17 cellular contexts compared by ENCODE assay signal in the genomic region with DNA sequence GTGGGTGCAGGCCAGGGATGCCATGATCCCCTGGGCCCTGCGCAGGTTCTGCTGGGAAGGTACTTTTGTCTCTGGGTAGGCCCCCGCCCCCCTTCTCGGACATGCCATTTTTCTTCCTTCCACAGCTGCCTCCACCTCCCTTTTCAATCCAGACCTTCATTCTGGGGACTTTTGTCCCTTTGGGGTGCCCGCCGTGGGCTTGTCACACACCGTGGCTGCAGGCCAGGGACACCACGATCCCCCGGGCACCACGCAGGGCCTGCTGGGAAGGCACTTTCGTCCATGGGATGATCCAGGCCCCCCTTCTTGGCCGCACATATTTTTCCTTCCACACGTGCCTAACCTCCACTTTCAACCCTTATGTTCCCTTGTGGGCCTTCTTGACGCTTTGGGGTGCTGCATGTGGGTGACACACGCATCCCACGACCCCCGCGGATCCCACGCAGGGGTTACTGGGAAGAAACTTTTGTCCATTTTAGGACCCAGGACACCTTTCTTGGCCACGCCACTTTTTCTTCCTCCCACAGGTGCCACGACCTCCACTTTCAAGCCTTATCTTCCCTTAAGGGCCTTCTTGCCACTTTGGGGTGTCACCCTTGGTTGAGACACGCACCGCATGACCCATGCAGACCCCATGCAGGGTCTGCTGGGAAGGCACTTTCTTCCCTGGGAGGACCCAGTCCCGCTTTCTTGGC.
DNase-seq lines count a peak whose midpoint lies in the region; ATAC-seq, FAIRE-seq and TF ChIP-seq lines count a peak whose summit lies in the region.
"Had no signal": no experiment of that assay in that cellular context is flagged by ENCODE, and none has a peak within 500 bp of the region (broad histone marks: within the 10 kb centered on the region; RNA-seq: fewer than 3 reads in every experiment).

No MANE protein-coding gene starts in this region.

- TF ChIP-seq CTCF in K562 (IDR thresholded peaks at IDR 0.05 in 2 of 3, conservative IDR thresholded peaks at IDR 0.05 in 1 of 3; ENCODE audit: insufficient read depth in 2 of 3, low read depth in 1 of 3, low read length in 3 of 3), result no peak
- no peak for TF ChIP-seq CTCF in left lung (IDR thresholded peaks at IDR 0.05)

- no peak for TF ChIP-seq EP300 in K562 (IDR thresholded peaks at IDR 0.05; ENCODE audit: low read length)

- no peaks in the 10 kb centered on the region for H3K4me1 Mint-ChIP-seq in activated naive CD8-positive, alpha-beta T cell treated with anti-CD3 and anti-CD28 coated beads, Interleukin-2, amount 10 ng/mL, durations not matched to agents 7 days and 5 days
- no peaks in the 10 kb centered on the region for H3K4me1 Mint-ChIP-seq in activated naive CD8-positive, alpha-beta T cell treated with anti-CD3 and anti-CD28 coated beads for 36 hours
- H3K4me1 Mint-ChIP-seq: H9 had no signal

- H3K36me3 ChIP-seq in K562 (ENCODE audit: control insufficient read depth, insufficient read depth, low read length), result no peaks in the 10 kb centered on the region
- H3K36me3 ChIP-seq in left lung, result no peaks in the 10 kb centered on the region
- H3K36me3 ChIP-seq in aorta (ENCODE audit: control insufficient read depth in 1 of 2, insufficient read depth in 2 of 2, low read length in 1 of 2), result no peaks in the 10 kb centered on the region

- peaks cover 0 to 11% of the 10 kb centered on the region in 2 experiments; a peak in 2 of 5 replicates for H3K4me1 ChIP-seq in K562 (replicated peaks in 1 of 2; ENCODE audit: control insufficient read depth in 2 of 2, insufficient read depth in 2 of 2, low read length in 2 of 2)
- H3K4me1 ChIP-seq in left lung, result no peaks in the 10 kb centered on the region
- H3K4me1 ChIP-seq in aorta (ENCODE audit: control insufficient read depth in 1 of 2, insufficient read depth in 2 of 2, low read length in 2 of 2), result no peaks in the 10 kb centered on the region

- H3K27ac ChIP-seq in K562 (ENCODE audit: extremely low read depth, low read depth, low read length) (no peak overlapping the region), left lung (no peak overlapping the region), aorta (ENCODE audit: low read depth in 1 of 2, low read length in 2 of 2) (no peak overlapping the region)

- no peak overlapping the region for H3K9ac ChIP-seq in K562 (ENCODE audit: insufficient read depth in 1 of 2, low read depth in 2 of 2, low read length in 2 of 2)

- intact Hi-C loops in K562 (cut with micrococcal nuclease), result loop anchor here (5.0 to 10.0 kb wide), 4 partner anchors 60 to 332 kb away; no protein-coding TSS in a partner anchor
- intact Hi-C loops in left lung (cut with DNase I), result no loop called here
- intact Hi-C loops in aorta (cut with DNase I), result no loop called here

- H3K9me3 ChIP-seq in K562 (replicated peaks; ENCODE audit: control insufficient read depth, insufficient read depth, low read depth, low read length) (no peaks in the 10 kb centered on the region), left lung (peaks cover 0 to 99% of the 10 kb centered on the region in 2 donors), aorta (ENCODE audit: control insufficient read depth, low read length) (no peaks in the 10 kb centered on the region)

- TF ChIP-seq POLR2A in K562 (conservative IDR thresholded peaks at IDR 0.05), result no peak

- H3K9me1 ChIP-seq in K562 (ENCODE audit: control insufficient read depth, insufficient read depth, low read length), result no peaks in the 10 kb centered on the region

- in situ Hi-C loops in K562 (cut with MboI), result loop anchor here (10.0 kb wide), 2 partner anchors 170 to 260 kb away; no protein-coding TSS in a partner anchor

- no peak for ATAC-seq in activated naive CD8-positive, alpha-beta T cell treated with anti-CD3 and anti-CD28 coated beads, Interleukin-2, amount 10 ng/mL, durations not matched to agents 7 days and 5 days (ENCODE audit: low read depth)
- ATAC-seq in K562 (no peak), left lung (no peak), aorta (ENCODE audit: low FRiP score) (no peak), GM21717 (IDR thresholded peaks at IDR 0.05; ENCODE audit: unreplicated experiment) (no peak)

- no peaks in the 10 kb centered on the region for H3K27me3 Mint-ChIP-seq in activated naive CD8-positive, alpha-beta T cell treated with anti-CD3 and anti-CD28 coated beads, Interleukin-2, amount 10 ng/mL, durations not matched to agents 7 days and 5 days
- H3K27me3 Mint-ChIP-seq in activated naive CD8-positive, alpha-beta T cell treated with anti-CD3 and anti-CD28 coated beads for 36 hours, result peaks cover 6% of the 10 kb centered on the region
- H3K27me3 Mint-ChIP-seq: CD4-positive, alpha-beta memory T cell had no signal

- H4K20me1 ChIP-seq in K562 (replicated peaks; ENCODE audit: control insufficient read depth, insufficient read depth, low read length), result no peaks in the 10 kb centered on the region

- H2AFZ ChIP-seq in K562 (ENCODE audit: low read depth, low read length), result peak overlapping the region; percentile 81; the same call in 1 of the 2 replicates

- no peaks in the 10 kb centered on the region for H3K36me3 Mint-ChIP-seq in activated naive CD8-positive, alpha-beta T cell treated with anti-CD3 and anti-CD28 coated beads, Interleukin-2, amount 10 ng/mL, durations not matched to agents 7 days and 5 days
- H3K36me3 Mint-ChIP-seq in activated naive CD8-positive, alpha-beta T cell treated with anti-CD3 and anti-CD28 coated beads for 36 hours, result peaks cover 1% of the 10 kb centered on the region
- H3K36me3 Mint-ChIP-seq: CD4-positive, alpha-beta memory T cell had no signal

- peak; percentile 2 for DNase-seq in activated naive CD8-positive, alpha-beta T cell treated with anti-CD3 and anti-CD28 coated beads, Interleukin-2, amount 10 ng/mL, durations not matched to agents 7 days and 5 days
- no peak for DNase-seq in activated naive CD8-positive, alpha-beta T cell treated with anti-CD3 and anti-CD28 coated beads for 36 hours
- DNase-seq in K562 (ENCODE audit: extremely low read depth in 1 of 4, low spot score in 3 of 4) (no peak), left lung (peak; percentile 4 to 43), aorta (peak; percentile 16 to 53)
- DNase-seq in stimulated activated CD4-positive, alpha-beta T cell treated with anti-CD3 and anti-CD28 coated beads, Interleukin-12 subunit alpha, Interleukin-12 subunit beta, amount 100 ng/mL, for 4 hours, result no peak
- DNase-seq: AML-193; CD4-positive, alpha-beta memory T cell; DMS79 treated with DMSO at 0.1 percent for 48 hours; H9; NCI-H1417; NCI-H1930; NCI-H510A treated with DMSO at 0.1 percent for 48 hours had no signal

- H3K4me3 Mint-ChIP-seq in activated naive CD8-positive, alpha-beta T cell treated with anti-CD3 and anti-CD28 coated beads, Interleukin-2, amount 10 ng/mL, durations not matched to agents 7 days and 5 days, result no peak overlapping the region
- no peak overlapping the region for H3K4me3 Mint-ChIP-seq in activated naive CD8-positive, alpha-beta T cell treated with anti-CD3 and anti-CD28 coated beads for 36 hours
- H3K4me3 Mint-ChIP-seq: H9 had no signal

- no peak overlapping the region for H3K4me2 ChIP-seq in K562 (ENCODE audit: insufficient read depth, low read length)

- CTCF ChIA-PET in K562 (lab: Yijun Ruan, JAX; ENCODE audit: low intra/inter-chr PET ratio), result no interaction called here

- FAIRE-seq in K562 (lab: Jason Lieb, UNC), result no peak
- FAIRE-seq: G401.6, GM12891, RCC 7860 had no signal

- no peaks in the 10 kb centered on the region for H3K79me2 ChIP-seq in K562 (ENCODE audit: control insufficient read depth, insufficient read depth, low read length)

- BruUV-seq in K562 (replicated peaks; lab: Mats Ljungman, UMichigan), result no TSS peak

- no peak for TF ChIP-seq RAD21 in K562 (CRISPR knock-in tag; conservative IDR thresholded peaks at IDR 0.05 in 1 of 2, IDR thresholded peaks at IDR 0.05 in 1 of 2)

- H3K27ac Mint-ChIP-seq in activated naive CD8-positive, alpha-beta T cell treated with anti-CD3 and anti-CD28 coated beads, Interleukin-2, amount 10 ng/mL, durations not matched to agents 7 days and 5 days, result no peak overlapping the region
- H3K27ac Mint-ChIP-seq in activated naive CD8-positive, alpha-beta T cell treated with anti-CD3 and anti-CD28 coated beads for 36 hours, result no peak overlapping the region
- H3K27ac Mint-ChIP-seq: CD4-positive, alpha-beta memory T cell; H9 had no signal

- H3K4me3 ChIP-seq in K562 (no peak overlapping the region), left lung (no peak overlapping the region), aorta (ENCODE audit: low read length in 2 of 2) (no peak overlapping the region)

- peaks cover 15 to 48% of the 10 kb centered on the region in 2 experiments; a peak in 3 of 5 replicates for H3K27me3 ChIP-seq in K562 (ENCODE audit: control insufficient read depth in 2 of 2, insufficient read depth in 2 of 2, low read length in 2 of 2)
- no peaks in the 10 kb centered on the region for H3K27me3 ChIP-seq in left lung
- no peaks in the 10 kb centered on the region for H3K27me3 ChIP-seq in aorta (ENCODE audit: control insufficient read depth in 1 of 2, insufficient read depth in 2 of 2, low read length in 1 of 2)

- WGBS in K562 (ENCODE audit: insufficient coverage, low coverage, missing lambda C conversion rate), result 10% methylated on average over 23 of the region's 23 CpGs
- WGBS in aorta, 2 donors, result 82 to 86% methylated on average over 23 of the region's 23 CpGs

- POLR2A ChIA-PET in activated naive CD8-positive, alpha-beta T cell treated with anti-CD3 and anti-CD28 coated beads, Interleukin-2, amount 10 ng/mL, durations not matched to agents 7 days and 5 days (lab: Charles Lee), result no interaction called here
- POLR2A ChIA-PET in K562 (lab: Yijun Ruan, JAX), result no interaction called here

- H3K9me3 Mint-ChIP-seq in activated naive CD8-positive, alpha-beta T cell treated with anti-CD3 and anti-CD28 coated beads, Interleukin-2, amount 10 ng/mL, durations not matched to agents 7 days and 5 days, result peaks cover 17% of the 10 kb centered on the region
- peaks cover 16% of the 10 kb centered on the region for H3K9me3 Mint-ChIP-seq in activated naive CD8-positive, alpha-beta T cell treated with anti-CD3 and anti-CD28 coated beads for 36 hours

TF ChIP-seq in K562, 482 proteins besides CTCF, POLR2A, EP300 and RAD21 (continues in another document):
- TF ChIP-seq, protein P1, sequence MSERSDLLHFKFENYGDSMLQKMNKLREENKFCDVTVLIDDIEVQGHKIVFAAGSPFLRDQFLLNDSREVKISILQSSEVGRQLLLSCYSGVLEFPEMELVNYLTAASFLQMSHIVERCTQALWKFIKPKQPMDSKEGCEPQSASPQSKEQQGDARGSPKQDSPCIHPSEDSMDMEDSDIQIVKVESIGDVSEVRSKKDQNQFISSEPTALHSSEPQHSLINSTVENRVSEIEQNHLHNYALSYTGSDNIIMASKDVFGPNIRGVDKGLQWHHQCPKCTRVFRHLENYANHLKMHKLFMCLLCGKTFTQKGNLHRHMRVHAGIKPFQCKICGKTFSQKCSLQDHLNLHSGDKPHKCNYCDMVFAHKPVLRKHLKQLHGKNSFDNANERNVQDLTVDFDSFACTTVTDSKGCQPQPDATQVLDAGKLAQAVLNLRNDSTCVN (CRISPR knock-in tag; IDR thresholded peaks at IDR 0.05), result no peak
- TF ChIP-seq PYGO2 (tag; IDR thresholded peaks at IDR 0.05), result no peak
- TF ChIP-seq, protein P2, sequence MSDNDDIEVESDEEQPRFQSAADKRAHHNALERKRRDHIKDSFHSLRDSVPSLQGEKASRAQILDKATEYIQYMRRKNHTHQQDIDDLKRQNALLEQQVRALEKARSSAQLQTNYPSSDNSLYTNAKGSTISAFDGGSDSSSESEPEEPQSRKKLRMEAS (CRISPR knock-in tag; IDR thresholded peaks at IDR 0.05), result no peak
- TF ChIP-seq ELF4 (CRISPR knock-in tag; IDR thresholded peaks at IDR 0.05), result no peak

Comparison
In these comparisons a context has a peak if more than half of its experiments do, and no peak if none do; other contexts are left out.
1. DNase-seq: peak in activated naive CD8-positive, alpha-beta T cell treated with anti-CD3 and anti-CD28 coated beads, Interleukin-2, amount 10 ng/mL, durations not matched to agents 7 days and 5 days (single experiment), left lung (2 of 2) and aorta (2 of 2); none in activated naive CD8-positive, alpha-beta T cell treated with anti-CD3 and anti-CD28 coated beads for 36 hours (single experiment), K562 (0 of 4) and stimulated activated CD4-positive, alpha-beta T cell treated with anti-CD3 and anti-CD28 coated beads, Interleukin-12 subunit alpha, Interleukin-12 subunit beta, amount 100 ng/mL, for 4 hours (single experiment).